10 cellular contexts compared by ENCODE assay signal in genomic region chr1:223142269-223142668, GRCh38. TPM values are rescaled to one million over a fixed set of nuclear protein-coding genes. Genes with fewer than 3 reads are reported as not detected.
DNase-seq lines count a peak whose midpoint lies in the region; TF ChIP-seq lines count a peak whose summit lies in the region.
"Had no signal": no experiment of that assay in that cellular context is flagged by ENCODE, and none has a peak within 500 bp of the region (broad histone marks: within the 10 kb centered on the region; RNA-seq: fewer than 3 reads in every experiment).

No MANE protein-coding gene starts in this region.

- H3K27me3 ChIP-seq in WERI-Rb-1 (ENCODE audit: insufficient read depth, low read depth, severe bottlenecking) (no peaks in the 10 kb centered on the region), iPS-20b (ENCODE audit: insufficient read depth, low read length) (peaks cover 39% of the 10 kb centered on the region), smooth muscle cell (ENCODE audit: low read depth) (no peaks in the 10 kb centered on the region)

- no peaks in the 10 kb centered on the region for H3K36me3 Mint-ChIP-seq in T-helper 2 cell treated with Interferon-gamma antibody and Interleukin-4, amounts not matched to agents 5 μg/mL and 100 μg/mL, for 36 hours (ENCODE audit: low read depth)

- peaks cover 7% of the 10 kb centered on the region for H3K9me3 Mint-ChIP-seq in T-helper 2 cell treated with Interferon-gamma antibody and Interleukin-4, amounts not matched to agents 5 μg/mL and 100 μg/mL, for 36 hours

- H3K27ac ChIP-seq in WERI-Rb-1 (peak overlapping the region; percentile 79), iPS-20b (ENCODE audit: low read length) (no peak overlapping the region), smooth muscle cell (ENCODE audit: low read depth) (no peak overlapping the region)

- H3K4me1 ChIP-seq in iPS-20b (ENCODE audit: insufficient read depth, low read length), result no peaks in the 10 kb centered on the region; the same call in 1 of the 2 replicates
- peaks cover 4% of the 10 kb centered on the region for H3K4me1 ChIP-seq in smooth muscle cell (ENCODE audit: low read depth)

- no peak overlapping the region for H3K9ac ChIP-seq in iPS-20b (ENCODE audit: low read depth, low read length)
- no peak overlapping the region for H3K9ac ChIP-seq in smooth muscle cell (ENCODE audit: low read depth)

- H3K4me3 Mint-ChIP-seq in T-helper 2 cell treated with Interferon-gamma antibody and Interleukin-4, amounts not matched to agents 5 μg/mL and 100 μg/mL, for 36 hours, result peak overlapping the region; percentile 72

- no peaks in the 10 kb centered on the region for H3K79me2 ChIP-seq in smooth muscle cell (ENCODE audit: low read depth)

- H3K4me2 ChIP-seq in smooth muscle cell, result peak overlapping the region; percentile 82

- 89% methylated on average over 11 of the region's 11 CpGs for WGBS in smooth muscle cell (ENCODE audit: low lambda C conversion rate)

- no peak for DNase-seq in T-helper 2 cell treated with Interferon-gamma antibody and Interleukin-4, amounts not matched to agents 5 μg/mL and 100 μg/mL, for 36 hours (ENCODE audit: low spot score)
- DNase-seq in T-helper 2 cell (no peak), WERI-Rb-1 (no peak), smooth muscle cell (lab: John Stamatoyannopoulos, UW; ENCODE audit: unreplicated experiment) (no peak), amygdala (lab: John Stamatoyannopoulos, UW) (no peak), RKO (ENCODE audit: low spot score) (no peak), NCI-H1436 treated with DMSO at 0.1 percent for 48 hours (lab: John Stamatoyannopoulos, UW) (no peak)
- DNase-seq: activated CD8-positive, alpha-beta memory T cell treated with anti-CD3 and anti-CD28 coated beads, Interleukin-2, amount 50 U/mL, for 4 hours had no signal

- H3K36me3 ChIP-seq in WERI-Rb-1 (no peaks in the 10 kb centered on the region), iPS-20b (ENCODE audit: insufficient read depth, low read depth, low read length) (no peaks in the 10 kb centered on the region), smooth muscle cell (ENCODE audit: low read depth) (no peaks in the 10 kb centered on the region)

- TF ChIP-seq CTCF in WERI-Rb-1 (IDR thresholded peaks at IDR 0.05; ENCODE audit: low read depth, low read length) (no peak), smooth muscle cell (IDR thresholded peaks at IDR 0.05; ENCODE audit: borderline replicate concordance, insufficient read depth, poor library complexity, severe bottlenecking) (no peak)

- no peak overlapping the region for H2AFZ ChIP-seq in smooth muscle cell (ENCODE audit: low read depth)

- H3F3A ChIP-seq in smooth muscle cell (ENCODE audit: low read depth), result no peaks in the 10 kb centered on the region

- H3K4me1 Mint-ChIP-seq in T-helper 2 cell treated with Interferon-gamma antibody and Interleukin-4, amounts not matched to agents 5 μg/mL and 100 μg/mL, for 36 hours (ENCODE audit: low read depth), result peaks cover 10% of the 10 kb centered on the region

- H3K27ac Mint-ChIP-seq in T-helper 2 cell treated with Interferon-gamma antibody and Interleukin-4, amounts not matched to agents 5 μg/mL and 100 μg/mL, for 36 hours, result no peak overlapping the region

- no peaks in the 10 kb centered on the region for H3K9me3 ChIP-seq in WERI-Rb-1 (ENCODE audit: severe bottlenecking)
- no peaks in the 10 kb centered on the region for H3K9me3 ChIP-seq in iPS-20b (ENCODE audit: insufficient read depth, low read depth, low read length)
- no peaks in the 10 kb centered on the region for H3K9me3 ChIP-seq in smooth muscle cell (replicated peaks; ENCODE audit: low read depth)

- peaks cover 15% of the 10 kb centered on the region for H3K27me3 Mint-ChIP-seq in T-helper 2 cell treated with Interferon-gamma antibody and Interleukin-4, amounts not matched to agents 5 μg/mL and 100 μg/mL, for 36 hours (ENCODE audit: low read depth)

- no peaks in the 10 kb centered on the region for H4K20me1 ChIP-seq in smooth muscle cell (ENCODE audit: low read depth)

- peak overlapping the region; percentile 53 for H3K4me3 ChIP-seq in WERI-Rb-1 (ENCODE audit: low read depth, low read length)
- H3K4me3 ChIP-seq in iPS-20b (ENCODE audit: low read length), result peak overlapping the region; percentile 65
- peak overlapping the region; percentile 60 for H3K4me3 ChIP-seq in smooth muscle cell

RNA-seq across cellular contexts. Expression of gene TLR5, which starts 0.8 kb away (rescaled TPM):
- 2.7 and 6.8 TPM in 2 replicates for total RNA-seq in smooth muscle cell
- 0.72 and 1.0 TPM in 2 replicates for polyA plus RNA-seq in smooth muscle cell
- total RNA-seq: fibroblast of villous mesenchyme had no signal
